In genomic region chr7:107046511-107047259, GRCh38 we compare ENCODE assay signal across 1 cellular context.
TF ChIP-seq lines count a peak whose summit lies in the region.

No MANE protein-coding gene starts in this region.

TF ChIP-seq in GM23338, 12 proteins besides CTCF, POLR2A, EP300 and RAD21 (continued from another document):
- TF ChIP-seq JUNB (IDR thresholded peaks at IDR 0.05; ENCODE audit: unreplicated experiment) (no peak), NANOG (IDR thresholded peaks at IDR 0.05; ENCODE audit: borderline replicate concordance) (no peak), ETS1 (IDR thresholded peaks at IDR 0.05) (no peak), ZNF114 (CRISPR knock-in tag; IDR thresholded peaks at IDR 0.05) (no peak), EZH2phosphoT487 (IDR thresholded peaks at IDR 0.05; ENCODE audit: unreplicated experiment) (no peak), EZH2 (IDR thresholded peaks at IDR 0.05; ENCODE audit: low read depth, unreplicated experiment) (no peak), STAT1 (IDR thresholded peaks at IDR 0.05; ENCODE audit: unreplicated experiment) (no peak), POLR2AphosphoS5 (IDR thresholded peaks at IDR 0.05; ENCODE audit: low read depth) (no peak)
